9 cellular contexts compared by ENCODE assay signal in genomic region chr16:56988948-56989945, GRCh38. TPM values are rescaled to one million over a fixed set of nuclear protein-coding genes. Genes with fewer than 3 reads are reported as not detected.
DNase-seq lines count a peak whose midpoint lies in the region; ATAC-seq and TF ChIP-seq lines count a peak whose summit lies in the region.
"Had no signal": no experiment of that assay in that cellular context is flagged by ENCODE, and none has a peak within 500 bp of the region (broad histone marks: within the 10 kb centered on the region; RNA-seq: fewer than 3 reads in every experiment).

NLRC5 (plus strand) TSS chr16:56989557; CDS start chr16:57020713, 31,156 bp downstream.

- H3K4me3 ChIP-seq in mammary epithelial cell (replicated peaks in 1 of 3; ENCODE audit: insufficient read depth in 1 of 3, low read depth in 2 of 3, low read length in 3 of 3), result peak within 1 kb of the TSS; percentile 72 to 88 (median 75)
- peak within 1 kb of the TSS; percentile 78 to 98 (median 92) for H3K4me3 ChIP-seq in spleen

- ATAC-seq in HG02885 (IDR thresholded peaks at IDR 0.05; ENCODE audit: poor library complexity, unreplicated experiment), result peak; percentile 81
- ATAC-seq in WTC11, result peak; percentile 86

- dilution Hi-C loops in mammary epithelial cell (cut with HindIII; ENCODE audit: low sequenced_read_pairs), result no loop called here

- no peaks in the 10 kb centered on the region for H3K9me3 Mint-ChIP-seq in WTC11

- H3K9me3 ChIP-seq in mammary epithelial cell (replicated peaks; ENCODE audit: insufficient read depth, low read length) (no peaks in the 10 kb centered on the region), spleen (no peaks in the 10 kb centered on the region)

- peaks cover 44% of the 10 kb centered on the region for H3K27me3 Mint-ChIP-seq in WTC11 (ENCODE audit: low read depth)

- intact Hi-C loops in mammary epithelial cell (cut with micrococcal nuclease) (loop anchor here (5.0 kb wide), 2 partner anchors 93 to 627 kb away; no protein-coding TSS in a partner anchor), spleen (cut with DNase I; ENCODE audit: low total_unique reads) (no loop called here)

- 16% methylated on average over 25 of the region's 64 CpGs for WGBS in mammary epithelial cell (ENCODE audit: low coverage, missing lambda C conversion rate)
- WGBS in spleen, 5 donors, result 2 to 5% (median 3%) methylated on average over 46 to 64 of the region's 64 CpGs

- TF ChIP-seq POLR2A in spleen (IDR thresholded peaks at IDR 0.05), result peak; percentile 57 to 83 (median 73)

- peak within 1 kb of the TSS; percentile 87 for H3K4me2 ChIP-seq in mammary epithelial cell (ENCODE audit: insufficient read depth, low read depth, low read length)

- H3K4me1 ChIP-seq in mammary epithelial cell (ENCODE audit: insufficient read depth, low read length) (peaks cover 27% of the 10 kb centered on the region), spleen (peaks cover 63 to 97% (median 89%) of the 10 kb centered on the region in 6 donors)

- POLR2A ChIA-PET in WTC11 (lab: Charles Lee), result no interaction called here

- H3K4me3 Mint-ChIP-seq in WTC11, result peak within 1 kb of the TSS; percentile 84

- peak within 1 kb of the TSS; percentile 21 for H3K27ac ChIP-seq in mammary epithelial cell (ENCODE audit: insufficient read depth, low read depth, low read length)
- peak within 1 kb of the TSS; percentile 91 to 96 (median 93) for H3K27ac ChIP-seq in spleen
- H3K27ac ChIP-seq: 22Rv1 had no signal

- H3K27me3 ChIP-seq in mammary epithelial cell (ENCODE audit: insufficient read depth, low read length) (no peaks in the 10 kb centered on the region), spleen (replicated peaks in 1 of 7) (no peaks in the 10 kb centered on the region)

- CTCF ChIA-PET in WTC11 (lab: Charles Lee) (interaction anchor here (0.8 to 1.5 kb wide), 7 partner anchors 8 to 428 kb away, joined by 3 to 11 read pairs (median 4); no protein-coding TSS in a partner anchor), mammary epithelial cell (lab: Charles Lee; ENCODE audit: low non-redundant PET) (interaction anchor here (0.6 kb wide), 1 partner anchor 25 kb away, joined by 3 read pairs; no protein-coding TSS in a partner anchor)

- H3K36me3 Mint-ChIP-seq in WTC11, result no peaks in the 10 kb centered on the region

- H3K9ac ChIP-seq in mammary epithelial cell (ENCODE audit: insufficient read depth, low read length), result peak within 1 kb of the TSS; percentile 59

- no peaks in the 10 kb centered on the region for H3K79me2 ChIP-seq in mammary epithelial cell (ENCODE audit: insufficient read depth, low read length)

- BruUV-seq in mammary epithelial cell (replicated peaks; lab: Mats Ljungman, UMichigan), result no TSS peak

- no peak within 1 kb of the TSS for H3K27ac Mint-ChIP-seq in WTC11

- DNase-seq in NCI-H1417 (lab: John Stamatoyannopoulos, UW) (peak; percentile 59 to 79 (median 65)), NCI-H1417 treated with DMSO at 0.1 percent for 48 hours (lab: John Stamatoyannopoulos, UW) (no peak), NCI-H2171 (lab: John Stamatoyannopoulos, UW) (peak; percentile 86), WTC11 (ENCODE audit: low spot score) (peak; percentile 68), mammary epithelial cell (peak; percentile 79), inferior parietal cortex (ENCODE audit: extremely low spot score) (peak; percentile 68), spleen (peak; percentile 98)

- in situ Hi-C loops in mammary epithelial cell (cut with MboI; ENCODE audit: low sequenced_read_pairs in 2 of 2), result no loop called here

- no peaks in the 10 kb centered on the region for H3K36me3 ChIP-seq in mammary epithelial cell (ENCODE audit: insufficient read depth, low read length)
- peaks cover 0 to 50% (median 0%) of the 10 kb centered on the region in 6 donors for H3K36me3 ChIP-seq in spleen

- peak within 1 kb of the TSS; percentile 97 for H2AFZ ChIP-seq in mammary epithelial cell (ENCODE audit: low read depth, low read length)

- no peaks in the 10 kb centered on the region for H4K20me1 ChIP-seq in mammary epithelial cell (ENCODE audit: insufficient read depth, low read length)

- peaks cover 25% of the 10 kb centered on the region for H3K4me1 Mint-ChIP-seq in WTC11

- TF ChIP-seq CTCF in WTC11 (IDR thresholded peaks at IDR 0.05) (no peak), mammary epithelial cell (conservative IDR thresholded peaks at IDR 0.05 in 1 of 2, IDR thresholded peaks at IDR 0.05 in 1 of 2; ENCODE audit: extremely low read depth in 1 of 2, insufficient read depth in 1 of 2, low read depth in 1 of 2, low read length in 2 of 2) (no peak), spleen (IDR thresholded peaks at IDR 0.05 in 8 of 11, conservative IDR thresholded peaks at IDR 0.05 in 3 of 11) (peak in 1 of 11 experiments; percentile 18)

TF ChIP-seq in WTC11, 78 proteins besides CTCF, POLR2A, EP300 and RAD21 (continues in another document):
- TF ChIP-seq USF2 (CRISPR knock-in tag; IDR thresholded peaks at IDR 0.05), result peak; percentile 60; the same call in 1 of the 2 replicates
- TF ChIP-seq USF1 (CRISPR knock-in tag; IDR thresholded peaks at IDR 0.05), result 0 out of 2 replicates have a peak, but pooled peaks have one; percentile 38
- TF ChIP-seq FOXP1 (CRISPR knock-in tag; IDR thresholded peaks at IDR 0.05; ENCODE audit: borderline replicate concordance), result peak; percentile 54; the same call in 1 of the 2 replicates
- TF ChIP-seq GABPB1 (CRISPR knock-in tag; IDR thresholded peaks at IDR 0.05), result peak; percentile 56; the same call in 1 of the 2 replicates
- no peak for TF ChIP-seq PRDM15 (CRISPR knock-in tag; IDR thresholded peaks at IDR 0.05)
- no peak for TF ChIP-seq ZNF232 (CRISPR knock-in tag; IDR thresholded peaks at IDR 0.05)
- TF ChIP-seq ERG (CRISPR knock-in tag; IDR thresholded peaks at IDR 0.05), result no peak
- no peak for TF ChIP-seq ZNF121 (CRISPR knock-in tag; IDR thresholded peaks at IDR 0.05)
- TF ChIP-seq IRF1 (CRISPR knock-in tag; IDR thresholded peaks at IDR 0.05), result no peak
- TF ChIP-seq ZNF219 (CRISPR knock-in tag; IDR thresholded peaks at IDR 0.05; ENCODE audit: borderline replicate concordance), result no peak

RNA-seq across cellular contexts. Expression of gene NLRC5, which starts in this region (rescaled TPM):
- 2.6 to 2.8 TPM (median 2.7 TPM) in 3 replicates for total RNA-seq in WTC11 (2021)
- 10 to 100 TPM in 1 of 2 donors, 1 to 10 TPM in 1; 2.7 to 10.2 TPM for total RNA-seq in mammary epithelial cell
- polyA plus RNA-seq in mammary epithelial cell, result 2.8 TPM
- 12.4 TPM for polyA minus RNA-seq in mammary epithelial cell
- 100 to 1,000 TPM; 206 to 401 (median 237) TPM for total RNA-seq in spleen
- polyA plus RNA-seq in spleen, result 100 to 1,000 TPM in 2 of 3 donors, 10 to 100 TPM in 1; 52.0 to 175 (median 161) TPM

Comparison
In these comparisons a context has a peak if more than half of its experiments do, and no peak if none do; other contexts are left out.
1. RNA of gene NLRC5 (total RNA-seq): 206 to 401 TPM in spleen; 2.7 to 10.2 TPM in mammary epithelial cell and 2.6 to 2.8 TPM in WTC11; every median in the first group is over 10 times any median in the second.
2. RNA of gene NLRC5 (polyA plus RNA-seq): 52.0 to 175 TPM in spleen; 2.8 TPM in mammary epithelial cell (single experiment); every median in the first group is over 10 times any median in the second.